Comparison of ENCODE assay signal across 2 cellular contexts in genomic region chr2:602571-603366, GRCh38.
A peak's percentile ranks its signal among the peaks of the same experiment; 100 is the strongest.
TF ChIP-seq lines count a peak whose summit lies in the region.

No MANE protein-coding gene starts in this region.

TF ChIP-seq in HepG2, 621 proteins besides CTCF, POLR2A, EP300 and RAD21 (continued from another document):
- TF ChIP-seq ZNF512 (CRISPR knock-in tag; IDR thresholded peaks at IDR 0.05) (no peak), PAXIP1 (CRISPR knock-in tag; conservative IDR thresholded peaks at IDR 0.05) (no peak), MNT (IDR thresholded peaks at IDR 0.05) (peak; percentile 60), MAX (IDR thresholded peaks at IDR 0.05) (peak; percentile 33; the same call in 1 of the 2 replicates), ZNF619 (CRISPR knock-in tag; IDR thresholded peaks at IDR 0.05) (no peak), HNRNPUL1 (IDR thresholded peaks at IDR 0.05; ENCODE audit: low read depth, low read length) (no peak), ZNF513 (CRISPR knock-in tag; conservative IDR thresholded peaks at IDR 0.05) (no peak), ZNF766 (CRISPR knock-in tag; IDR thresholded peaks at IDR 0.05; ENCODE audit: borderline replicate concordance) (no peak)

TF ChIP-seq in H1, 55 proteins besides CTCF, POLR2A, EP300 and RAD21 (continued from another document):
- peak; percentile 91 for TF ChIP-seq E2F6 (IDR thresholded peaks at IDR 0.05)
